Comparison of ENCODE assay signal across 8 cellular contexts in genomic region chr1:235999259-235999925, GRCh38.
DNase-seq lines count a peak whose midpoint lies in the region; ATAC-seq lines count a peak whose summit lies in the region.

No MANE protein-coding gene starts in this region.

- H2BK120ac ChIP-seq in neuronal stem cell (ENCODE audit: low read depth, low read length), result no peak overlapping the region

- H3K4me2 ChIP-seq in skeletal muscle satellite cell (ENCODE audit: low read length) (peak overlapping the region; percentile 10), neuronal stem cell (ENCODE audit: insufficient read depth, low read length, poor library complexity, severe bottlenecking) (no peak overlapping the region)

- H3K4me1 Mint-ChIP-seq in dendritic cell treated with granulocyte-macrophage colony-stimulating factor and Interleukin-4, amounts not matched to agents 40 ng/mL and 50 ng/mL, for 4 days (ENCODE audit: low read depth), result peaks cover 38% of the 10 kb centered on the region

- H3K14ac ChIP-seq in neuronal stem cell (ENCODE audit: low read length), result no peak overlapping the region

- no peaks in the 10 kb centered on the region for H3K36me3 Mint-ChIP-seq in dendritic cell treated with granulocyte-macrophage colony-stimulating factor and Interleukin-4, amounts not matched to agents 40 ng/mL and 50 ng/mL, for 4 days (ENCODE audit: low read depth)

- H3K4me3 ChIP-seq in skeletal muscle satellite cell (ENCODE audit: low read length) (peak overlapping the region; percentile 3), neuronal stem cell (ENCODE audit: low read length in 2 of 2) (no peak overlapping the region)

- H3K27me3 ChIP-seq in skeletal muscle satellite cell (ENCODE audit: control insufficient read depth, insufficient read depth, low read length), result no peaks in the 10 kb centered on the region
- H3K27me3 ChIP-seq in neuronal stem cell (ENCODE audit: control insufficient read depth in 3 of 3, insufficient read depth in 3 of 3, low read depth in 1 of 3, low read length in 3 of 3), result no peaks in the 10 kb centered on the region

- H2AK5ac ChIP-seq in neuronal stem cell (ENCODE audit: low read depth, low read length), result no peak overlapping the region

- no peak overlapping the region for H2BK5ac ChIP-seq in neuronal stem cell (ENCODE audit: low read length)

- H3K9me3 ChIP-seq in skeletal muscle satellite cell (replicated peaks; ENCODE audit: low read length) (no peaks in the 10 kb centered on the region), neuronal stem cell (replicated peaks in 1 of 2; ENCODE audit: control insufficient read depth in 2 of 2, insufficient read depth in 1 of 2, low read depth in 1 of 2, low read length in 2 of 2) (peaks cover 0 to 2% of the 10 kb centered on the region in 2 donors)

- ATAC-seq in Right ventricle myocardium inferior, result peak; percentile 26
- peak; percentile 73 for ATAC-seq in HG03280 (IDR thresholded peaks at IDR 0.05; ENCODE audit: unreplicated experiment)
- ATAC-seq in activated CD4-positive, CD25-positive, alpha-beta regulatory T cell treated with anti-CD3 and anti-CD28 coated beads, Interleukin-2, amount 50 U/mL, for 24 hours, result peak; percentile 93

- no peak overlapping the region for H4K91ac ChIP-seq in neuronal stem cell (ENCODE audit: low read depth, low read length, poor library complexity)

- H3K4me1 ChIP-seq in skeletal muscle satellite cell (ENCODE audit: control insufficient read depth, insufficient read depth, low read length) (peaks cover 43% of the 10 kb centered on the region), neuronal stem cell (ENCODE audit: control insufficient read depth in 2 of 2, insufficient read depth in 1 of 2, low read depth in 1 of 2, low read length in 2 of 2) (no peaks in the 10 kb centered on the region)

- no peak overlapping the region for H4K8ac ChIP-seq in neuronal stem cell (ENCODE audit: low read depth, low read length)

- H3K27me3 Mint-ChIP-seq in dendritic cell treated with granulocyte-macrophage colony-stimulating factor and Interleukin-4, amounts not matched to agents 40 ng/mL and 50 ng/mL, for 4 days, result no peaks in the 10 kb centered on the region

- intact Hi-C loops in Right ventricle myocardium inferior (cut with DNase I), result no loop called here
- intact Hi-C loops in cardiac septum (cut with DNase I), result no loop called here
- intact Hi-C loops in dendritic cell treated with granulocyte-macrophage colony-stimulating factor and Interleukin-4, amounts not matched to agents 40 ng/mL and 50 ng/mL, for 4 days (cut with micrococcal nuclease), result no loop called here

- no peak overlapping the region for H2AFZ ChIP-seq in neuronal stem cell (ENCODE audit: low read length)

- H2BK12ac ChIP-seq in neuronal stem cell (ENCODE audit: low read length), result no peak overlapping the region

- H2BK15ac ChIP-seq in neuronal stem cell (ENCODE audit: low read length), result no peak overlapping the region

- no peak overlapping the region for H3K4ac ChIP-seq in neuronal stem cell (ENCODE audit: low read length)

- no peak overlapping the region for H3K27ac ChIP-seq in neuronal stem cell (replicated peaks; ENCODE audit: low read length)

- peaks cover 48% of the 10 kb centered on the region for H3K36me3 ChIP-seq in skeletal muscle satellite cell (ENCODE audit: insufficient read depth, low read length)
- peaks cover 4 to 8% of the 10 kb centered on the region in 2 donors for H3K36me3 ChIP-seq in neuronal stem cell (replicated peaks in 1 of 2; ENCODE audit: control insufficient read depth in 2 of 2, insufficient read depth in 2 of 2, low read length in 2 of 2)

- H3K9ac ChIP-seq in skeletal muscle satellite cell (ENCODE audit: low read depth, low read length) (peak overlapping the region; percentile 72), neuronal stem cell (ENCODE audit: low read depth, low read length, poor library complexity) (no peak overlapping the region)

- H3K18ac ChIP-seq in neuronal stem cell (ENCODE audit: low read length), result no peak overlapping the region

- WGBS in neuronal stem cell (ENCODE audit: extremely low coverage in 2 of 2, insufficient read length in 2 of 2, insufficient replicate concordance in 1 of 2), 2 donors, result no CpG with 5 or more reads among the region's 8 CpGs

- no peaks in the 10 kb centered on the region for H3K9me3 Mint-ChIP-seq in dendritic cell treated with granulocyte-macrophage colony-stimulating factor and Interleukin-4, amounts not matched to agents 40 ng/mL and 50 ng/mL, for 4 days

- no peak overlapping the region for H3K23ac ChIP-seq in neuronal stem cell (ENCODE audit: low read depth, low read length, poor library complexity)

- DNase-seq in Right ventricle myocardium inferior (ENCODE audit: missing footprints) (no peak), cardiac septum (ENCODE audit: low spot score) (no peak), neuronal stem cell (ENCODE audit: low spot score) (no peak), nucleus accumbens (lab: John Stamatoyannopoulos, UW) (no peak)

- no peak overlapping the region for H3K4me3 Mint-ChIP-seq in dendritic cell treated with granulocyte-macrophage colony-stimulating factor and Interleukin-4, amounts not matched to agents 40 ng/mL and 50 ng/mL, for 4 days

- peaks cover 2% of the 10 kb centered on the region for H3K79me1 ChIP-seq in neuronal stem cell (ENCODE audit: low read depth, low read length)

- H3K27ac Mint-ChIP-seq in dendritic cell treated with granulocyte-macrophage colony-stimulating factor and Interleukin-4, amounts not matched to agents 40 ng/mL and 50 ng/mL, for 4 days, result peak overlapping the region; percentile 39

Comparison
In these comparisons a context has a peak if more than half of its experiments do, and no peak if none do; other contexts are left out.
1. ATAC-seq: peak in every context shown above with its lines; median percentile 93 in activated CD4-positive, CD25-positive, alpha-beta regulatory T cell treated with anti-CD3 and anti-CD28 coated beads, Interleukin-2, amount 50 U/mL, for 24 hours; 73 in HG03280; 26 in Right ventricle myocardium inferior.